Comparison of ENCODE assay signal across 9 cellular contexts in the genomic region with DNA sequence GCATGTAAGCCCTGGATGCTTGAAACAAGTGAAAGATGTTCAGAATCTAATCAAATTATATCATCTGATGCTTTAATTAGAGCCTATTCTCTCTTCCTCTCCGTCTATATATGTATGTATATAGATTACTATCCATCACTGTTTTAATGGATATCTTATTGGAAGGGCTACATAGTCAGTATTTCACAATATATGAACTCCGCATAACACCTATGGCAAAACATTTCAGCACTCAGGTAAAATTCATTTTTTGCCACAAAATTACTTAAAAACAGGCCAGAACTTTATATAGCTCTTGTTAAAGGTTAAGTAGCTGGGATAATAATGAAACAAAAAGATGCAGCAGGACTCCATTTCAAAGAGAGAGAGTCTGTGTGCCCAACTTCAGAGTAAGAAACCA. TPM values are rescaled to one million over a fixed set of nuclear protein-coding genes. Genes with fewer than 3 reads are reported as not detected.
DNase-seq lines count a peak whose midpoint lies in the region; ATAC-seq, FAIRE-seq and TF ChIP-seq lines count a peak whose summit lies in the region.
"Had no signal": no experiment of that assay in that cellular context is flagged by ENCODE, and none has a peak within 500 bp of the region (broad histone marks: within the 10 kb centered on the region; RNA-seq: fewer than 3 reads in every experiment).

No MANE protein-coding gene starts in this region.

- ATAC-seq in A549 (no peak), HG03354 (IDR thresholded peaks at IDR 0.05; ENCODE audit: poor library complexity, severe bottlenecking, unreplicated experiment) (no peak)

- H3K27ac ChIP-seq in A549: peak overlapping the region; percentile 92 to 97; a peak in 5 of 6 replicates

- no TSS peak for BruUV-seq in Calu3 (replicated peaks; lab: Mats Ljungman, UMichigan)

- H3K36me3 Mint-ChIP-seq in Calu3 (ENCODE audit: insufficient read depth, unreplicated experiment) (peaks cover 40% of the 10 kb centered on the region), nephron progenitor cell (ENCODE audit: low read depth) (peaks cover 23% of the 10 kb centered on the region)
- H3K36me3 Mint-ChIP-seq in activated T-helper 1 cell treated with anti-CD3 and anti-CD28 coated beads, Interleukin-12 subunit alpha, Interleukin-12 subunit beta, Interleukin-2, Interleukin-4 antibody, amounts not matched to agents 30 ng/mL and 10 ng/mL and 1 ng/mL, durations not matched to agents 14 hours and 24 hours and 36 hours (ENCODE audit: low read depth): peaks cover 14% of the 10 kb centered on the region

- peak overlapping the region; percentile 99 for H3K27ac Mint-ChIP-seq in Calu3 (ENCODE audit: unreplicated experiment)
- H3K27ac Mint-ChIP-seq in activated T-helper 1 cell treated with anti-CD3 and anti-CD28 coated beads, Interleukin-12 subunit alpha, Interleukin-12 subunit beta, Interleukin-2, Interleukin-4 antibody, amounts not matched to agents 30 ng/mL and 10 ng/mL and 1 ng/mL, durations not matched to agents 14 hours and 24 hours and 36 hours: peak overlapping the region; percentile 31
- H3K27ac Mint-ChIP-seq in nephron progenitor cell: no peak overlapping the region

- no peak for TF ChIP-seq RAD21 in A549 (conservative IDR thresholded peaks at IDR 0.05 in 1 of 2, IDR thresholded peaks at IDR 0.05 in 1 of 2)

- FAIRE-seq in A549 (lab: Jason Lieb, UNC): no peak

- H3K4me2 ChIP-seq in A549: peak overlapping the region; percentile 88

- H3K4me1 Mint-ChIP-seq in Calu3 (ENCODE audit: low read depth, unreplicated experiment) (peaks cover 21% of the 10 kb centered on the region), nephron progenitor cell (peaks cover 32% of the 10 kb centered on the region)
- peaks cover 35% of the 10 kb centered on the region for H3K4me1 Mint-ChIP-seq in activated T-helper 1 cell treated with anti-CD3 and anti-CD28 coated beads, Interleukin-12 subunit alpha, Interleukin-12 subunit beta, Interleukin-2, Interleukin-4 antibody, amounts not matched to agents 30 ng/mL and 10 ng/mL and 1 ng/mL, durations not matched to agents 14 hours and 24 hours and 36 hours (ENCODE audit: low read depth)

- H3K4me1 ChIP-seq in A549: peaks cover 11% of the 10 kb centered on the region; the same call in 2 of the 3 replicates

- TF ChIP-seq EP300 in A549 (IDR thresholded peaks at IDR 0.05): no peak

- H3K9me3 ChIP-seq in A549: no peaks in the 10 kb centered on the region
- H3K9me3 ChIP-seq: ascending aorta had no signal

- H3K4me3 Mint-ChIP-seq in Calu3 (ENCODE audit: low read depth, unreplicated experiment) (no peak overlapping the region), nephron progenitor cell (peak overlapping the region; percentile 5)
- peak overlapping the region; percentile 91 for H3K4me3 Mint-ChIP-seq in activated T-helper 1 cell treated with anti-CD3 and anti-CD28 coated beads, Interleukin-12 subunit alpha, Interleukin-12 subunit beta, Interleukin-2, Interleukin-4 antibody, amounts not matched to agents 30 ng/mL and 10 ng/mL and 1 ng/mL, durations not matched to agents 14 hours and 24 hours and 36 hours

- 93% methylated on average over 2 of the region's 2 CpGs for WGBS in A549 (ENCODE audit: missing lambda C conversion rate)

- TF ChIP-seq CTCF in A549 (IDR thresholded peaks at IDR 0.05) (no peak), Calu3 (IDR thresholded peaks at IDR 0.05; ENCODE audit: unreplicated experiment) (no peak), nephron progenitor cell (IDR thresholded peaks at IDR 0.05) (no peak)

- no peaks in the 10 kb centered on the region for H3K27me3 Mint-ChIP-seq in Calu3 (ENCODE audit: unreplicated experiment)
- peaks cover 3% of the 10 kb centered on the region for H3K27me3 Mint-ChIP-seq in activated T-helper 1 cell treated with anti-CD3 and anti-CD28 coated beads, Interleukin-12 subunit alpha, Interleukin-12 subunit beta, Interleukin-2, Interleukin-4 antibody, amounts not matched to agents 30 ng/mL and 10 ng/mL and 1 ng/mL, durations not matched to agents 14 hours and 24 hours and 36 hours (ENCODE audit: insufficient read depth)
- H3K27me3 Mint-ChIP-seq in nephron progenitor cell (ENCODE audit: low read depth, poor library complexity): no peaks in the 10 kb centered on the region

- H3K9me3 Mint-ChIP-seq in Calu3 (ENCODE audit: low read depth, unreplicated experiment) (no peaks in the 10 kb centered on the region), nephron progenitor cell (no peaks in the 10 kb centered on the region)
- H3K9me3 Mint-ChIP-seq in activated T-helper 1 cell treated with anti-CD3 and anti-CD28 coated beads, Interleukin-12 subunit alpha, Interleukin-12 subunit beta, Interleukin-2, Interleukin-4 antibody, amounts not matched to agents 30 ng/mL and 10 ng/mL and 1 ng/mL, durations not matched to agents 14 hours and 24 hours and 36 hours: no peaks in the 10 kb centered on the region

- intact Hi-C loops in Calu3 (cut with micrococcal nuclease; ENCODE audit: unreplicated experiment): no loop called here
- intact Hi-C loops in activated T-helper 1 cell treated with anti-CD3 and anti-CD28 coated beads, Interleukin-12 subunit alpha, Interleukin-12 subunit beta, Interleukin-2, Interleukin-4 antibody, amounts not matched to agents 30 ng/mL and 10 ng/mL and 1 ng/mL, durations not matched to agents 14 hours and 24 hours and 36 hours (cut with micrococcal nuclease): loop anchor here (5.0 kb wide), 1 partner anchor 580 kb away; no protein-coding TSS in a partner anchor

- TF ChIP-seq POLR2A in A549 (IDR thresholded peaks at IDR 0.05; ENCODE audit: low read length): no peak

- H3K4me3 ChIP-seq in A549: peak overlapping the region; percentile 61; the same call in 1 of the 3 replicates

- POLR2A ChIA-PET in A549 (lab: Yijun Ruan, JAX): interaction anchor here (0.7 to 2.0 kb wide), 3 partner anchors 9 to 248 kb away, joined by 9 to 35 read pairs (median 11); partner anchors contain the start of genes FKBP7 and PLEKHA3

- DNase-seq in A549 (ENCODE audit: low read depth in 1 of 2, low spot score in 1 of 2): no peak
- no peak for DNase-seq in Calu3
- DNase-seq in activated T-helper 1 cell treated with anti-CD3 and anti-CD28 coated beads, Interleukin-12 subunit alpha, Interleukin-12 subunit beta, Interleukin-2, Interleukin-4 antibody, amounts not matched to agents 30 ng/mL and 10 ng/mL and 1 ng/mL, durations not matched to agents 14 hours and 24 hours and 36 hours (ENCODE audit: low spot score): no peak
- DNase-seq in nephron progenitor cell: no peak
- DNase-seq in SW 1271 (lab: John Stamatoyannopoulos, UW): no peak
- DNase-seq in activated effector memory CD4-positive, alpha-beta T cell treated with Interleukin-2 at 50 U/mL for 16 hours: no peak
- DNase-seq in MV-4-11 (lab: John Stamatoyannopoulos, UW): no peak

- CTCF ChIA-PET in A549 (lab: Yijun Ruan, JAX): interaction anchor here (1.6 kb wide), 1 partner anchor 19 kb away, joined by 3 read pairs; no protein-coding TSS in a partner anchor
- CTCF ChIA-PET in Calu3 (lab: Charles Lee): no interaction called here

TF ChIP-seq in A549, 52 proteins besides CTCF, POLR2A, EP300 and RAD21 (continues in another document):
- no peak for TF ChIP-seq NR3C1 (IDR thresholded peaks at IDR 0.05)

RNA-seq across cellular contexts. Expression of gene PJVK, which starts 1.2 kb away (rescaled TPM):
- polyA plus RNA-seq in A549 (2011; rRNA removed) (7.9 and 10.1 TPM in 2 replicates), A549 (2017; fragmentation: RNase III; extraction: RNeasy Plus Mini Kit Qiagen cat#74134 plus additional on column Dnase treatment) (3.6 to 5.1 TPM (median 3.6 TPM) in 3 replicates)
- polyA plus RNA-seq in A549 (2012; cell fraction: cytosol; rRNA removed): 0.84 and 1.0 TPM in 2 replicates
- polyA plus RNA-seq in A549 (2012; cell fraction: nucleus; rRNA removed): 1.8 and 2.9 TPM in 2 replicates
- polyA minus RNA-seq in A549 (2011; rRNA and poly(A)+ RNA removed): 2.5 and 2.7 TPM in 2 replicates
- total RNA-seq in Calu3 (2022): 2.6 and 4.3 TPM in 2 replicates
- total RNA-seq in activated T-helper 1 cell treated with anti-CD3 and anti-CD28 coated beads, Interleukin-12 subunit alpha, Interleukin-12 subunit beta, Interleukin-2, Interleukin-4 antibody, amounts not matched to agents 30 ng/mL and 10 ng/mL and 1 ng/mL, durations not matched to agents 14 hours and 24 hours and 36 hours: 1.1 and 2.5 TPM in 2 replicates
- total RNA-seq: ascending aorta had no signal

RNA-seq across cellular contexts. Expression of gene PRKRA, which starts 1.4 kb away (rescaled TPM):
- polyA plus RNA-seq in A549 (2011; rRNA removed): 56.7 and 63.4 TPM in 2 replicates
- 45.0 TPM in 2 replicates for polyA plus RNA-seq in A549 (2012; cell fraction: cytosol; rRNA removed)
- polyA plus RNA-seq in A549 (2012; cell fraction: nucleus; rRNA removed): 21.7 and 29.9 TPM in 2 replicates
- 44.1 to 45.2 TPM (median 44.9 TPM) in 3 replicates for polyA plus RNA-seq in A549 (2017; fragmentation: RNase III; extraction: RNeasy Plus Mini Kit Qiagen cat#74134 plus additional on column Dnase treatment)
- 35.0 and 35.3 TPM in 2 replicates for polyA minus RNA-seq in A549 (2011; rRNA and poly(A)+ RNA removed)
- 50.0 and 53.2 TPM in 2 replicates for total RNA-seq in Calu3 (2022)
- 45.1 and 50.5 TPM in 2 replicates for total RNA-seq in activated T-helper 1 cell treated with anti-CD3 and anti-CD28 coated beads, Interleukin-12 subunit alpha, Interleukin-12 subunit beta, Interleukin-2, Interleukin-4 antibody, amounts not matched to agents 30 ng/mL and 10 ng/mL and 1 ng/mL, durations not matched to agents 14 hours and 24 hours and 36 hours

RNA-seq across cellular contexts. Expression of gene FKBP7, which starts 26.1 kb away (rescaled TPM):
- 21.4 and 23.7 TPM in 2 replicates for polyA plus RNA-seq in A549 (2011; rRNA removed)
- 6.0 and 6.3 TPM in 2 replicates for polyA plus RNA-seq in A549 (2012; cell fraction: cytosol; rRNA removed)
- 2.1 and 2.8 TPM in 2 replicates for polyA plus RNA-seq in A549 (2012; cell fraction: nucleus; rRNA removed)
- 13.8 to 15.2 TPM (median 14.8 TPM) in 3 replicates for polyA plus RNA-seq in A549 (2017; fragmentation: RNase III; extraction: RNeasy Plus Mini Kit Qiagen cat#74134 plus additional on column Dnase treatment)
- 2.6 and 3.9 TPM in 2 replicates for polyA minus RNA-seq in A549 (2011; rRNA and poly(A)+ RNA removed)
- 8.8 and 8.9 TPM in 2 replicates for total RNA-seq in Calu3 (2022)
- 2.9 and 4.5 TPM in 2 replicates for total RNA-seq in activated T-helper 1 cell treated with anti-CD3 and anti-CD28 coated beads, Interleukin-12 subunit alpha, Interleukin-12 subunit beta, Interleukin-2, Interleukin-4 antibody, amounts not matched to agents 30 ng/mL and 10 ng/mL and 1 ng/mL, durations not matched to agents 14 hours and 24 hours and 36 hours

RNA-seq across cellular contexts. Expression of gene PLEKHA3, which starts 27.9 kb away (rescaled TPM):
- 26.9 and 47.4 TPM in 2 replicates for polyA plus RNA-seq in A549 (2011; rRNA removed)
- polyA plus RNA-seq in A549 (2012; cell fraction: cytosol; rRNA removed): 3.1 and 3.9 TPM in 2 replicates
- 0.90 and 1.7 TPM in 2 replicates for polyA plus RNA-seq in A549 (2012; cell fraction: nucleus; rRNA removed)
- 7.8 to 11.0 TPM (median 9.6 TPM) in 3 replicates for polyA plus RNA-seq in A549 (2017; fragmentation: RNase III; extraction: RNeasy Plus Mini Kit Qiagen cat#74134 plus additional on column Dnase treatment)
- polyA minus RNA-seq in A549 (2011; rRNA and poly(A)+ RNA removed): 7.9 and 9.5 TPM in 2 replicates
- total RNA-seq in Calu3 (2022): 33.0 and 34.9 TPM in 2 replicates
- total RNA-seq in activated T-helper 1 cell treated with anti-CD3 and anti-CD28 coated beads, Interleukin-12 subunit alpha, Interleukin-12 subunit beta, Interleukin-2, Interleukin-4 antibody, amounts not matched to agents 30 ng/mL and 10 ng/mL and 1 ng/mL, durations not matched to agents 14 hours and 24 hours and 36 hours: 31.6 and 35.8 TPM in 2 replicates
